ENCODE assay signal across 3 cellular contexts in genomic region chr16:84950906-84951305, GRCh38.
A peak's percentile ranks its signal among the peaks of the same experiment; 100 is the strongest.
TF ChIP-seq lines count a peak whose summit lies in the region.

No MANE protein-coding gene starts in this region.

TF ChIP-seq in SK-N-SH, 30 proteins besides CTCF, POLR2A, EP300 and RAD21:
- TF ChIP-seq IRF3 (IDR thresholded peaks at IDR 0.05; ENCODE audit: low read depth, low read length) (no peak), TEAD4 (IDR thresholded peaks at IDR 0.05; ENCODE audit: borderline replicate concordance, insufficient read depth) (no peak), FOXJ3 (CRISPR knock-in tag; IDR thresholded peaks at IDR 0.05) (no peak), PBX3 (IDR thresholded peaks at IDR 0.05) (no peak), TCF12 (IDR thresholded peaks at IDR 0.05) (no peak), TAF1 (IDR thresholded peaks at IDR 0.05; ENCODE audit: borderline replicate concordance, low read depth, low read length) (no peak), USF1 (IDR thresholded peaks at IDR 0.05; ENCODE audit: borderline replicate concordance, low read depth) (no peak), SIN3A (IDR thresholded peaks at IDR 0.05; ENCODE audit: borderline replicate concordance, low read depth, low read length) (no peak), POLR2AphosphoS5 (IDR thresholded peaks at IDR 0.05; ENCODE audit: low read depth, low read length) (no peak), RCOR1 (IDR thresholded peaks at IDR 0.05; ENCODE audit: low read length) (no peak), ELF1 (IDR thresholded peaks at IDR 0.05) (no peak), CHD2 (IDR thresholded peaks at IDR 0.05; ENCODE audit: low read length, partially characterized antibody) (no peak)

TF ChIP-seq in SK-N-SH treated with all-trans-retinoic acid at 6 μM for 48 hours, 23 proteins besides CTCF, POLR2A, EP300 and RAD21:
- TF ChIP-seq BACH2 (CRISPR knock-in tag; IDR thresholded peaks at IDR 0.05; ENCODE audit: borderline replicate concordance) (no peak), ZNF565 (CRISPR knock-in tag; conservative IDR thresholded peaks at IDR 0.05; ENCODE audit: low read depth) (no peak), SNAI2 (CRISPR knock-in tag; IDR thresholded peaks at IDR 0.05) (no peak)

TF ChIP-seq in K562, 482 proteins besides CTCF, POLR2A, EP300 and RAD21 (continues in another document):
- TF ChIP-seq PBX2 (CRISPR knock-in tag; IDR thresholded peaks at IDR 0.05; ENCODE audit: low read depth) (no peak), PBX2 (tag; conservative IDR thresholded peaks at IDR 0.05; ENCODE audit: low read depth) (no peak), ZKSCAN8 (CRISPR knock-in tag; IDR thresholded peaks at IDR 0.05) (no peak), ATF4 (CRISPR knock-in tag; IDR thresholded peaks at IDR 0.05) (no peak), ZBTB40 (IDR thresholded peaks at IDR 0.05) (no peak), ZBTB40 (CRISPR knock-in tag; IDR thresholded peaks at IDR 0.05) (no peak), ZNF408 (CRISPR knock-in tag; IDR thresholded peaks at IDR 0.05; ENCODE audit: low read depth) (no peak), GMEB1 (CRISPR knock-in tag; IDR thresholded peaks at IDR 0.05) (no peak), ZNF133 (CRISPR knock-in tag; IDR thresholded peaks at IDR 0.05) (no peak), CHD4 (IDR thresholded peaks at IDR 0.05; ENCODE audit: insufficient read depth, insufficient replicate concordance, low read depth, low read length, poor library complexity, severe bottlenecking) (no peak), STAG1 (CRISPR knock-in tag; IDR thresholded peaks at IDR 0.05; ENCODE audit: borderline replicate concordance) (0 out of 2 replicates have a peak, but pooled peaks have one; percentile 35), RCOR1 (IDR thresholded peaks at IDR 0.05; ENCODE audit: borderline replicate concordance in 1 of 2, low read depth in 2 of 2, low read length in 2 of 2) (0 out of 4 replicates have a peak, but pooled peaks of 1 of the 2 experiments have one; percentile 22), TFAM (CRISPR knock-in tag; conservative IDR thresholded peaks at IDR 0.05) (no peak), NCOA2 (IDR thresholded peaks at IDR 0.05; ENCODE audit: partially characterized antibody in 2 of 2) (no peak), TCF7L2 (IDR thresholded peaks at IDR 0.05; ENCODE audit: low read depth, low read length) (no peak), PCBP2 (IDR thresholded peaks at IDR 0.05; ENCODE audit: low read depth, low read length, poor library complexity, severe bottlenecking) (no peak), RNF2 (IDR thresholded peaks at IDR 0.05) (no peak), NFRKB (IDR thresholded peaks at IDR 0.05; ENCODE audit: low read depth) (no peak), PHF8 (IDR thresholded peaks at IDR 0.05; ENCODE audit: borderline replicate concordance, low read length) (no peak), TRIM28 (IDR thresholded peaks at IDR 0.05) (0 out of 2 replicates have a peak, but pooled peaks have one; percentile 40), KLF13 (tag; IDR thresholded peaks at IDR 0.05; ENCODE audit: borderline replicate concordance, low read depth) (no peak), CBX3 (IDR thresholded peaks at IDR 0.05; ENCODE audit: borderline replicate concordance in 1 of 2, low read length in 2 of 2) (peak in 1 of 2 experiments; percentile 49; a peak in 2 of 3 replicates), CREB1 (IDR thresholded peaks at IDR 0.05) (no peak), CREB1 (CRISPR knock-in tag; IDR thresholded peaks at IDR 0.05) (no peak), ZBTB43 (CRISPR knock-in tag; IDR thresholded peaks at IDR 0.05) (no peak), MAX (CRISPR knock-in tag; IDR thresholded peaks at IDR 0.05) (no peak), ZNF12 (CRISPR knock-in tag; IDR thresholded peaks at IDR 0.05) (peak; percentile 99), MYBL2 (IDR thresholded peaks at IDR 0.05; ENCODE audit: low read depth) (no peak), MYBL2 (CRISPR knock-in tag; IDR thresholded peaks at IDR 0.05; ENCODE audit: borderline replicate concordance) (no peak), ETV5 (CRISPR knock-in tag; IDR thresholded peaks at IDR 0.05; ENCODE audit: low read depth) (no peak), BDP1 (IDR thresholded peaks at IDR 0.05; ENCODE audit: insufficient read depth, insufficient read length) (no peak), SREBF2 (CRISPR knock-in tag; IDR thresholded peaks at IDR 0.05) (no peak), ZBTB17 (CRISPR knock-in tag; IDR thresholded peaks at IDR 0.05) (no peak), PYGO2 (tag; IDR thresholded peaks at IDR 0.05) (no peak), SMC3 (conservative IDR thresholded peaks at IDR 0.05; ENCODE audit: insufficient read depth, low read depth, low read length) (0 out of 2 replicates have a peak, but pooled peaks have one; percentile 7), TGIF2 (CRISPR knock-in tag; IDR thresholded peaks at IDR 0.05) (no peak), CREM (IDR thresholded peaks at IDR 0.05; ENCODE audit: low read depth) (peak; percentile 51; the same call in 1 of the 2 replicates), PTTG1 (tag; IDR thresholded peaks at IDR 0.05; ENCODE audit: low read depth) (no peak), ATF6 (CRISPR knock-in tag; IDR thresholded peaks at IDR 0.05) (no peak), KAT8 (IDR thresholded peaks at IDR 0.05; ENCODE audit: low read depth) (no peak), NFXL1 (CRISPR knock-in tag; IDR thresholded peaks at IDR 0.05) (no peak)
